28 cellular contexts compared by ENCODE assay signal in genomic region chr17:76955191-76955590, GRCh38.
"Had no signal": no experiment of that assay in that cellular context is flagged by ENCODE, and none has a peak within 500 bp of the region (broad histone marks: within the 10 kb centered on the region; RNA-seq: fewer than 3 reads in every experiment).

No MANE protein-coding gene starts in this region.

- ATAC-seq: natural killer cell; right lobe of liver; stimulated activated naive B cell treated with anti-CD40 and anti-IgM and Interleukin-4, amounts not matched to agents 10 μg/mL and 1 μg/mL and 100 μg/mL, for 72 hours; stimulated activated naive CD8-positive, alpha-beta T cell treated with anti-CD3 and anti-CD28 coated beads, Interleukin-15, Interleukin-2, amounts not matched to agents 100 U/mL and 50 U/mL, for 24 hours had no signal

- H3K36me3 Mint-ChIP-seq: immature natural killer cell, mesothelial cell of epicardium, naive B cell, natural killer cell, neural progenitor cell had no signal

- H3K27ac Mint-ChIP-seq: mesothelial cell of epicardium; natural killer cell; nephron progenitor cell; neural progenitor cell; progenitor cell of endocrine pancreas; stimulated activated naive B cell treated with anti-CD40 and anti-IgM and Interleukin-4, amounts not matched to agents 10 μg/mL and 1 μg/mL and 100 μg/mL, for 72 hours had no signal

- H3K27ac ChIP-seq: left ventricle myocardium inferior, neural progenitor cell, ovary, right atrium auricular region, right lobe of liver, stomach, testis, thyroid gland, transverse colon, upper lobe of left lung, vagina had no signal

- H3K4me3 ChIP-seq: left ventricle myocardium inferior, lung, neural progenitor cell, ovary, right atrium auricular region, right lobe of liver, smooth muscle cell, stomach, testis, thyroid gland, transverse colon, upper lobe of left lung, vagina had no signal

- H3K4me1 Mint-ChIP-seq: immature natural killer cell, mesothelial cell of epicardium, natural killer cell had no signal

- H3K4me3 Mint-ChIP-seq: immature natural killer cell; mesothelial cell of epicardium; natural killer cell; nephron progenitor cell; neural progenitor cell; stimulated activated naive B cell treated with anti-CD40 and anti-IgM and Interleukin-4, amounts not matched to agents 10 μg/mL and 1 μg/mL and 100 μg/mL, for 72 hours had no signal

- H3K9ac ChIP-seq: neural progenitor cell had no signal

- H3K36me3 ChIP-seq: left ventricle myocardium inferior, neural progenitor cell, ovary, right atrium auricular region, right lobe of liver, stomach, thyroid gland, transverse colon, upper lobe of left lung, vagina had no signal

- DNase-seq: hypothalamus; immature natural killer cell; left ventricle myocardium inferior; mesendoderm; naive B cell; natural killer cell; nephron progenitor cell; ovary; stimulated activated CD4-positive, alpha-beta T cell treated with anti-CD3 and anti-CD28 coated beads, Interleukin-12 subunit alpha, Interleukin-12 subunit beta, amount 100 ng/mL, for 4 hours; stimulated activated CD4-positive, alpha-beta T cell treated with anti-CD3 and anti-CD28 coated beads, Interleukin-15, amount 100 ng/mL, for 24 hours; stimulated activated CD4-positive, alpha-beta T cell treated with anti-CD3 and anti-CD28 coated beads, Interleukin-2, amount 100 ng/mL, for 24 hours; stimulated activated CD4-positive, alpha-beta T cell treated with anti-CD3 and anti-CD28 coated beads, Interleukin-4, amount 100 ng/mL, for 1 hour; stimulated activated naive B cell treated with anti-CD40 and anti-IgM and Interleukin-4, amounts not matched to agents 10 μg/mL and 1 μg/mL and 100 μg/mL, for 72 hours; stimulated activated naive CD8-positive, alpha-beta T cell treated with anti-CD3 and anti-CD28 coated beads, Interleukin-15, Interleukin-2, amounts not matched to agents 100 U/mL and 50 U/mL, for 24 hours; stomach; testis; thyroid gland; transverse colon; upper lobe of left lung had no signal

- H3K27me3 Mint-ChIP-seq: stimulated activated naive B cell treated with anti-CD40 and anti-IgM and Interleukin-4, amounts not matched to agents 10 μg/mL and 1 μg/mL and 100 μg/mL, for 72 hours had no signal

- FAIRE-seq: islet of Langerhans had no signal

- H3K4me1 ChIP-seq: right atrium auricular region, right lobe of liver, thyroid gland, transverse colon, upper lobe of left lung, vagina had no signal

- H3K9me3 Mint-ChIP-seq: immature natural killer cell; mesothelial cell of epicardium; natural killer cell; nephron progenitor cell; neural progenitor cell; stimulated activated naive B cell treated with anti-CD40 and anti-IgM and Interleukin-4, amounts not matched to agents 10 μg/mL and 1 μg/mL and 100 μg/mL, for 72 hours had no signal

- H3K9me3 ChIP-seq: left ventricle myocardium inferior, ovary, right atrium auricular region, right lobe of liver, stomach, testis, thyroid gland, transverse colon, upper lobe of left lung, vagina had no signal
